Comparison of ENCODE assay signal across 11 cellular contexts in the genomic region with DNA sequence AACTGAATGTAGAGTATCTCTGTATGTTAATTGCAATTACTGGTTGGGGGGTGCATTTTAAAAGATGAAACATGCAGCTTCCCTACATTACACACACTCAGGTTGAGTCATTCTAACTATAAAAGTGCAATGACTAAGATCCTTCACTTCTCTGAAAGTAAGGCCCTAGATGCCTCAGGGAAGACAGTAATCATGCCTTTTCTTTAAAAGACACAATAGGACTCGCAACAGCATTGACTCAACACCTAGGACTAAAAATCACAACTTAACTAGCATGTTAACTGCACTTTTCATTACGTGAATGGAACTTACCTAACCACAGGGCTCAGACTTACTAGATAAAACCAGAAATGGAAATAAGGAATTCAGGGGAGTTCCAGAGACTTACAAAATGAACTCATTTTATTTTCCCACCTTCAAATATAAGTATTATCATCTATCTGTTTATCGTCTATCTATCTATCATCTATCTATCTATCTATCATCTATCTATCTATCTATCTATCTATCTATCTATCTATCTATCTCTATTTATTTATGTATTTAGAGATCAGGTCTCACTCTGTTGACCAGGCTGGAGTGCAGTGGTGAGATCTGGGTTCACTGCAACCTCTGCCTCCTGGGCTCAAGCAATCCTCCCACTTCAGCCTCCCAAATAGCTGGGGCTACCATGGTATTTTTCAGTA. TPM values are rescaled to one million over a fixed set of nuclear protein-coding genes. Genes with fewer than 3 reads are reported as not detected.
DNase-seq lines count a peak whose midpoint lies in the region; ATAC-seq, FAIRE-seq and TF ChIP-seq lines count a peak whose summit lies in the region.
"Had no signal": no experiment of that assay in that cellular context is flagged by ENCODE, and none has a peak within 500 bp of the region (broad histone marks: within the 10 kb centered on the region; RNA-seq: fewer than 3 reads in every experiment).

No MANE protein-coding gene starts in this region.

- no peak overlapping the region for H3K4me3 ChIP-seq in colonic mucosa
- H3K4me3 ChIP-seq: suprapubic skin had no signal

- no peaks in the 10 kb centered on the region for H3K4me1 ChIP-seq in colonic mucosa
- H3K4me1 ChIP-seq: suprapubic skin had no signal

- intact Hi-C loops in activated naive CD4-positive, alpha-beta T cell treated with anti-CD3 and anti-CD28 coated beads for 36 hours (cut with micrococcal nuclease) = loop anchor here (1.0 to 2.0 kb wide), 10 partner anchors 8 to 1016 kb away; a partner anchor contains a TSS
- intact Hi-C loops in colonic mucosa (cut with DNase I) = no loop called here

- peaks cover 29% of the 10 kb centered on the region for H3K4me1 Mint-ChIP-seq in activated naive CD4-positive, alpha-beta T cell treated with anti-CD3 and anti-CD28 coated beads for 36 hours (ENCODE audit: low read depth)
- H3K4me1 Mint-ChIP-seq in activated naive CD4-positive, alpha-beta T cell treated with anti-CD3 and anti-CD28 coated beads, Interleukin-2, amount 10 ng/mL, durations not matched to agents 7 days and 5 days = no peaks in the 10 kb centered on the region
- peaks cover 23% of the 10 kb centered on the region for H3K4me1 Mint-ChIP-seq in stimulated activated naive CD8-positive, alpha-beta T cell treated with anti-CD3 and anti-CD28 coated beads, Interleukin-15, amount 100 ng/mL, for 72 hours
- H3K4me1 Mint-ChIP-seq: CD4-positive, CD25-positive, alpha-beta regulatory T cell had no signal

- H3K27ac ChIP-seq in colonic mucosa = no peak overlapping the region
- H3K27ac ChIP-seq: suprapubic skin had no signal

- no peaks in the 10 kb centered on the region for H3K36me3 ChIP-seq in colonic mucosa
- H3K36me3 ChIP-seq: suprapubic skin had no signal

- H3K36me3 Mint-ChIP-seq in activated naive CD4-positive, alpha-beta T cell treated with anti-CD3 and anti-CD28 coated beads for 36 hours (ENCODE audit: low read depth) = peaks cover 10% of the 10 kb centered on the region
- H3K36me3 Mint-ChIP-seq in activated naive CD4-positive, alpha-beta T cell treated with anti-CD3 and anti-CD28 coated beads, Interleukin-2, amount 10 ng/mL, durations not matched to agents 7 days and 5 days = peaks cover 10% of the 10 kb centered on the region

- no peaks in the 10 kb centered on the region for H3K27me3 ChIP-seq in colonic mucosa
- H3K27me3 ChIP-seq: suprapubic skin had no signal

- H3K9ac ChIP-seq in colonic mucosa (ENCODE audit: low read depth in 2 of 2, low read length in 2 of 2) = no peak overlapping the region

- no peaks in the 10 kb centered on the region for H3K9me3 Mint-ChIP-seq in activated naive CD4-positive, alpha-beta T cell treated with anti-CD3 and anti-CD28 coated beads for 36 hours
- no peaks in the 10 kb centered on the region for H3K9me3 Mint-ChIP-seq in activated naive CD4-positive, alpha-beta T cell treated with anti-CD3 and anti-CD28 coated beads, Interleukin-2, amount 10 ng/mL, durations not matched to agents 7 days and 5 days
- H3K9me3 Mint-ChIP-seq in stimulated activated naive CD8-positive, alpha-beta T cell treated with anti-CD3 and anti-CD28 coated beads, Interleukin-15, amount 100 ng/mL, for 72 hours = no peaks in the 10 kb centered on the region
- H3K9me3 Mint-ChIP-seq: CD4-positive, CD25-positive, alpha-beta regulatory T cell had no signal

- peak overlapping the region; percentile 79 for H3K27ac Mint-ChIP-seq in activated naive CD4-positive, alpha-beta T cell treated with anti-CD3 and anti-CD28 coated beads for 36 hours
- no peak overlapping the region for H3K27ac Mint-ChIP-seq in activated naive CD4-positive, alpha-beta T cell treated with anti-CD3 and anti-CD28 coated beads, Interleukin-2, amount 10 ng/mL, durations not matched to agents 7 days and 5 days
- H3K27ac Mint-ChIP-seq in stimulated activated naive CD8-positive, alpha-beta T cell treated with anti-CD3 and anti-CD28 coated beads, Interleukin-15, amount 100 ng/mL, for 72 hours = peak overlapping the region in 1 of 2 donors; percentile 66

- no peak overlapping the region for H3K4me3 Mint-ChIP-seq in activated naive CD4-positive, alpha-beta T cell treated with anti-CD3 and anti-CD28 coated beads for 36 hours
- no peak overlapping the region for H3K4me3 Mint-ChIP-seq in activated naive CD4-positive, alpha-beta T cell treated with anti-CD3 and anti-CD28 coated beads, Interleukin-2, amount 10 ng/mL, durations not matched to agents 7 days and 5 days
- H3K4me3 Mint-ChIP-seq in stimulated activated naive CD8-positive, alpha-beta T cell treated with anti-CD3 and anti-CD28 coated beads, Interleukin-15, amount 100 ng/mL, for 72 hours = peak overlapping the region in 1 of 2 donors; percentile 21
- H3K4me3 Mint-ChIP-seq: CD4-positive, CD25-positive, alpha-beta regulatory T cell had no signal

- CTCF ChIA-PET in activated naive CD4-positive, alpha-beta T cell treated with anti-CD3 and anti-CD28 coated beads for 36 hours (lab: Charles Lee) = no interaction called here
- CTCF ChIA-PET in activated naive CD4-positive, alpha-beta T cell treated with anti-CD3 and anti-CD28 coated beads, Interleukin-2, amount 10 ng/mL, durations not matched to agents 7 days and 5 days (lab: Charles Lee) = interaction anchor here (1.4 kb wide), 2 partner anchors 19 to 23 kb away, joined by 3 to 5 read pairs; no protein-coding TSS in a partner anchor

- FAIRE-seq in D721Med (lab: Jason Lieb, UNC) = no peak

- no peaks in the 10 kb centered on the region for H3K27me3 Mint-ChIP-seq in activated naive CD4-positive, alpha-beta T cell treated with anti-CD3 and anti-CD28 coated beads for 36 hours (ENCODE audit: low read depth)
- no peaks in the 10 kb centered on the region for H3K27me3 Mint-ChIP-seq in activated naive CD4-positive, alpha-beta T cell treated with anti-CD3 and anti-CD28 coated beads, Interleukin-2, amount 10 ng/mL, durations not matched to agents 7 days and 5 days
- no peaks in the 10 kb centered on the region for H3K27me3 Mint-ChIP-seq in stimulated activated naive CD8-positive, alpha-beta T cell treated with anti-CD3 and anti-CD28 coated beads, Interleukin-15, amount 100 ng/mL, for 72 hours
- H3K27me3 Mint-ChIP-seq: CD4-positive, CD25-positive, alpha-beta regulatory T cell had no signal

- TF ChIP-seq CTCF in D721Med (IDR thresholded peaks at IDR 0.05; ENCODE audit: insufficient read depth, missing control alignments) (no peak), colonic mucosa (IDR thresholded peaks at IDR 0.05) (no peak)

- DNase-seq in activated naive CD4-positive, alpha-beta T cell treated with anti-CD3 and anti-CD28 coated beads for 36 hours = peak; percentile 7
- no peak for DNase-seq in activated naive CD4-positive, alpha-beta T cell treated with anti-CD3 and anti-CD28 coated beads, Interleukin-2, amount 10 ng/mL, durations not matched to agents 7 days and 5 days
- DNase-seq in stimulated activated naive CD8-positive, alpha-beta T cell treated with anti-CD3 and anti-CD28 coated beads, Interleukin-15, amount 100 ng/mL, for 72 hours = no peak
- DNase-seq in NCI-H2196 (lab: John Stamatoyannopoulos, UW; ENCODE audit: unreplicated experiment) (no peak), D721Med (ENCODE audit: insufficient read length, low spot score) (no peak), colonic mucosa (no peak)
- DNase-seq: CD4-positive, CD25-positive, alpha-beta regulatory T cell; NCI-H2081 treated with DMSO at 0.1 percent for 48 hours had no signal

- ATAC-seq in HG03039 (IDR thresholded peaks at IDR 0.05; ENCODE audit: unreplicated experiment) (peak; percentile 81), SK-N-SH treated with all-trans-retinoic acid at 6 μM for 48 hours (peak; percentile 75)
- ATAC-seq in stimulated activated naive CD8-positive, alpha-beta T cell treated with anti-CD3 and anti-CD28 coated beads, Interleukin-15, amount 100 ng/mL, for 72 hours = peak; percentile 99

- H3K9me3 ChIP-seq in colonic mucosa = no peaks in the 10 kb centered on the region
- H3K9me3 ChIP-seq: suprapubic skin had no signal

TF ChIP-seq in SK-N-SH treated with all-trans-retinoic acid at 6 μM for 48 hours, 23 proteins besides CTCF, POLR2A, EP300 and RAD21:
- TF ChIP-seq, protein P1, sequence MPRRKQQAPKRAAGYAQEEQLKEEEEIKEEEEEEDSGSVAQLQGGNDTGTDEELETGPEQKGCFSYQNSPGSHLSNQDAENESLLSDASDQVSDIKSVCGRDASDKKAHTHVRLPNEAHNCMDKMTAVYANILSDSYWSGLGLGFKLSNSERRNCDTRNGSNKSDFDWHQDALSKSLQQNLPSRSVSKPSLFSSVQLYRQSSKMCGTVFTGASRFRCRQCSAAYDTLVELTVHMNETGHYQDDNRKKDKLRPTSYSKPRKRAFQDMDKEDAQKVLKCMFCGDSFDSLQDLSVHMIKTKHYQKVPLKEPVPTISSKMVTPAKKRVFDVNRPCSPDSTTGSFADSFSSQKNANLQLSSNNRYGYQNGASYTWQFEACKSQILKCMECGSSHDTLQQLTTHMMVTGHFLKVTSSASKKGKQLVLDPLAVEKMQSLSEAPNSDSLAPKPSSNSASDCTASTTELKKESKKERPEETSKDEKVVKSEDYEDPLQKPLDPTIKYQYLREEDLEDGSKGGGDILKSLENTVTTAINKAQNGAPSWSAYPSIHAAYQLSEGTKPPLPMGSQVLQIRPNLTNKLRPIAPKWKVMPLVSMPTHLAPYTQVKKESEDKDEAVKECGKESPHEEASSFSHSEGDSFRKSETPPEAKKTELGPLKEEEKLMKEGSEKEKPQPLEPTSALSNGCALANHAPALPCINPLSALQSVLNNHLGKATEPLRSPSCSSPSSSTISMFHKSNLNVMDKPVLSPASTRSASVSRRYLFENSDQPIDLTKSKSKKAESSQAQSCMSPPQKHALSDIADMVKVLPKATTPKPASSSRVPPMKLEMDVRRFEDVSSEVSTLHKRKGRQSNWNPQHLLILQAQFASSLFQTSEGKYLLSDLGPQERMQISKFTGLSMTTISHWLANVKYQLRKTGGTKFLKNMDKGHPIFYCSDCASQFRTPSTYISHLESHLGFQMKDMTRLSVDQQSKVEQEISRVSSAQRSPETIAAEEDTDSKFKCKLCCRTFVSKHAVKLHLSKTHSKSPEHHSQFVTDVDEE (CRISPR knock-in tag; IDR thresholded peaks at IDR 0.05) = no peak
- TF ChIP-seq ZC3H10 (CRISPR knock-in tag; IDR thresholded peaks at IDR 0.05) (no peak), OSR1 (CRISPR knock-in tag; IDR thresholded peaks at IDR 0.05) (no peak)
TF ChIP-seq in SK-N-SH treated with all-trans-retinoic acid at 6 μM for 48 hours: peak in this region for 0.

RNA-seq across cellular contexts. Expression of a gene that starts 47.8 kb away (rescaled TPM):
- 10 to 100 TPM; 19.9 to 21.1 TPM for total RNA-seq in activated naive CD4-positive, alpha-beta T cell treated with anti-CD3 and anti-CD28 coated beads for 36 hours
- 10 to 100 TPM in 1 of 2 donors, 1 to 10 TPM in 1; 5.7 to 10.6 TPM for total RNA-seq in colonic mucosa

RNA-seq across cellular contexts. Expression of a gene that starts 47.8 kb away (rescaled TPM):
- 1 to 10 TPM; 7.7 to 9.0 TPM for total RNA-seq in activated naive CD4-positive, alpha-beta T cell treated with anti-CD3 and anti-CD28 coated beads for 36 hours
- total RNA-seq in colonic mucosa = 10 to 100 TPM; 11.7 to 39.1 TPM

RNA-seq across cellular contexts. Expression of a gene that starts 59.7 kb away (rescaled TPM):
- not detected for total RNA-seq in activated naive CD4-positive, alpha-beta T cell treated with anti-CD3 and anti-CD28 coated beads for 36 hours
- not detected for total RNA-seq in colonic mucosa
- total RNA-seq: CD4-positive, CD25-positive, alpha-beta regulatory T cell; suprapubic skin had no signal
